12 cellular contexts compared by ENCODE assay signal in genomic region chr11:122229611-122230386, GRCh38.
DNase-seq lines count a peak whose midpoint lies in the region; ATAC-seq lines count a peak whose summit lies in the region.
"Had no signal": no experiment of that assay in that cellular context is flagged by ENCODE, and none has a peak within 500 bp of the region (broad histone marks: within the 10 kb centered on the region; RNA-seq: fewer than 3 reads in every experiment).

No MANE protein-coding gene starts in this region.

- no peak for ATAC-seq in HG02885 (IDR thresholded peaks at IDR 0.05; ENCODE audit: poor library complexity, unreplicated experiment)
- ATAC-seq: CD8-positive, alpha-beta T cell; K562 had no signal

- in situ Hi-C loops in GM23248 (cut with MboI), result no loop called here

- H3K79me2 ChIP-seq in GM23248 (ENCODE audit: insufficient read depth), result no peaks in the 10 kb centered on the region

- WGBS in GM23248 (ENCODE audit: low coverage in 1 of 2, low lambda C conversion rate in 2 of 2, missing lambda C conversion rate in 2 of 2), 2 experiments, result 61 to 64% methylated on average over 22 of the region's 22 CpGs

- DNase-seq in GM23248 (no peak), UCSD-AML1 (lab: John Stamatoyannopoulos, UW; ENCODE audit: unreplicated experiment) (peak; percentile 40), iPS DF 19.7 (ENCODE audit: low read depth, low spot score) (peak; percentile 38), pulmonary artery endothelial cell (ENCODE audit: low read depth, low spot score) (peak; percentile 82), NCI-H226 (no peak), kidney tubule cell (ENCODE audit: low spot score) (no peak), NCI-H1694 (lab: John Stamatoyannopoulos, UW) (no peak)
- DNase-seq: activated CD4-positive, alpha-beta T cell treated with anti-CD3 and anti-CD28 coated beads, Interleukin-2, amount 50 U/mL, for 4 hours; CD8-positive, alpha-beta T cell; NCI-H446 had no signal

- H3K9me2 ChIP-seq in GM23248 (ENCODE audit: insufficient read depth), result no peaks in the 10 kb centered on the region

- no peaks in the 10 kb centered on the region for H3K36me3 ChIP-seq in GM23248 (ENCODE audit: low read depth)

- H3K27ac ChIP-seq in GM23248, result peak overlapping the region; percentile 31

- H3K4me1 ChIP-seq in GM23248 (ENCODE audit: insufficient read depth), result peaks cover 68% of the 10 kb centered on the region

- peak overlapping the region; percentile 4 for H3K4me2 ChIP-seq in GM23248 (ENCODE audit: unreplicated experiment)

- H3K4me3 ChIP-seq in GM23248, result no peak overlapping the region
- H3K4me3 ChIP-seq: K562 had no signal

- H3K9me3 ChIP-seq in GM23248 (ENCODE audit: low read depth), result no peaks in the 10 kb centered on the region

- H3K9ac ChIP-seq in GM23248, result no peak overlapping the region

- no peaks in the 10 kb centered on the region for H4K20me1 ChIP-seq in GM23248 (ENCODE audit: insufficient read depth)

- H3K27me3 ChIP-seq in GM23248 (replicated peaks; ENCODE audit: insufficient read depth), result no peaks in the 10 kb centered on the region

- no peak overlapping the region for H2AFZ ChIP-seq in GM23248

- peaks cover 57% of the 10 kb centered on the region for H3F3A ChIP-seq in GM23248 (ENCODE audit: insufficient read depth)

Comparison
In these comparisons a context has a peak if more than half of its experiments do, and no peak if none do; other contexts are left out.
1. DNase-seq: peak in UCSD-AML1 (single experiment), iPS DF 19.7 (single experiment) and pulmonary artery endothelial cell (single experiment); none in GM23248 (single experiment), NCI-H226 (single experiment), kidney tubule cell (single experiment) and NCI-H1694 (single experiment).